In genomic region chr6:47242483-47243386, GRCh38 we compare ENCODE assay signal across 8 cellular contexts.
A peak's percentile ranks its signal among the peaks of the same experiment; 100 is the strongest.
DNase-seq lines count a peak whose midpoint lies in the region; ATAC-seq and TF ChIP-seq lines count a peak whose summit lies in the region.

No MANE protein-coding gene starts in this region.

- DNase-seq in A172 (ENCODE audit: low spot score) (peak; percentile 91), NCI-H187 treated with DMSO at 0.1 percent for 48 hours (lab: John Stamatoyannopoulos, UW) (peak; percentile 19), WERI-Rb-1 (peak; percentile 98), cerebellar cortex (ENCODE audit: low spot score) (peak; percentile 92), left lung (peak; percentile 94)
- peak; percentile 1 to 11 (median 4) for DNase-seq in stimulated activated CD4-positive, alpha-beta T cell treated with anti-CD3 and anti-CD28 coated beads, TNF-alpha, amount 100 ng/mL, for 1 hour (ENCODE audit: low read depth in 3 of 3, low spot score in 1 of 3)

- intact Hi-C loops in left lung (cut with DNase I), result no loop called here

- H3K4me3 ChIP-seq in WERI-Rb-1 (ENCODE audit: low read depth, low read length) (peak overlapping the region; percentile 8; the same call in 1 of the 2 replicates), left lung (no peak overlapping the region)

- ATAC-seq in GM18519 (IDR thresholded peaks at IDR 0.05; ENCODE audit: low FRiP score, unreplicated experiment), result peak; percentile 97
- peak; percentile 96 for ATAC-seq in HG02981 (IDR thresholded peaks at IDR 0.05; ENCODE audit: unreplicated experiment)
- ATAC-seq in left lung, result peak; percentile 97

- TF ChIP-seq CTCF in WERI-Rb-1 (IDR thresholded peaks at IDR 0.05; ENCODE audit: low read depth, low read length) (no peak), left lung (IDR thresholded peaks at IDR 0.05) (no peak)

- H3K27ac ChIP-seq in WERI-Rb-1 (peak overlapping the region; percentile 73), left lung (peak overlapping the region; percentile 53 to 73)

- H3K27me3 ChIP-seq in WERI-Rb-1 (ENCODE audit: insufficient read depth, low read depth, severe bottlenecking) (no peaks in the 10 kb centered on the region), left lung (no peaks in the 10 kb centered on the region)

- no peaks in the 10 kb centered on the region for H3K36me3 ChIP-seq in WERI-Rb-1
- no peaks in the 10 kb centered on the region for H3K36me3 ChIP-seq in left lung

- H3K9me3 ChIP-seq in WERI-Rb-1 (ENCODE audit: severe bottlenecking) (no peaks in the 10 kb centered on the region), left lung (no peaks in the 10 kb centered on the region)

- peaks cover 5 to 31% of the 10 kb centered on the region in 2 donors for H3K4me1 ChIP-seq in left lung

Comparison
In these comparisons a context has a peak if more than half of its experiments do, and no peak if none do; other contexts are left out.
1. DNase-seq: peak in every context shown above with its lines; median percentile 98 in WERI-Rb-1; 94 in left lung; 92 in cerebellar cortex; 91 in A172; 19 in NCI-H187 treated with DMSO at 0.1 percent for 48 hours; 4 in stimulated activated CD4-positive, alpha-beta T cell treated with anti-CD3 and anti-CD28 coated beads, TNF-alpha, amount 100 ng/mL, for 1 hour.